1 cellular context compared by ENCODE assay signal in the genomic region with DNA sequence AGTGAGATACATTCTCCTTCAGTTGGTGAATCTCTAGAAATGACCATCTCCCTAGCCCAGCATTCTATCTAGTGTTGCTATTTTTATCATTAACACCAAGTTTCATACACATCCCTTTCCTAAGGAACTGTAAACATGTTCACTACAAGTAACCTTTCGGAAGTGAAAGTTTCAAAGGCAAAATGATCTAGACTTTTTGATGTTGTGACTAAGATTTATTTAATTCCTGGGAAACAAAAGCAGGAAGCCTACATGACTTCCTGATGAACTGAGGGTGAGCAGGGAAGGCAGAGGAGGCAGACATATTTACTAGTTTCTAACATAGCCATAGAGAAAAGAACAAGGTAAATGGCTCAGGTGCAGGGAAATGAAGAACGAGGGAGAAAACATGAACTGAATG.
TF ChIP-seq lines count a peak whose summit lies in the region.

No MANE protein-coding gene starts in this region.

TF ChIP-seq in endothelial cell of umbilical vein, 7 proteins besides CTCF, POLR2A, EP300 and RAD21:
- TF ChIP-seq FOS (IDR thresholded peaks at IDR 0.05; ENCODE audit: borderline replicate concordance, insufficient read depth, low read length): peak; percentile 33
